Comparison of ENCODE assay signal across 8 cellular contexts in genomic region chr6:47414517-47415167, GRCh38.
A peak's percentile ranks its signal among the peaks of the same experiment; 100 is the strongest.
DNase-seq lines count a peak whose midpoint lies in the region; ATAC-seq and TF ChIP-seq lines count a peak whose summit lies in the region.
"Had no signal": no experiment of that assay in that cellular context is flagged by ENCODE, and none has a peak within 500 bp of the region (broad histone marks: within the 10 kb centered on the region; RNA-seq: fewer than 3 reads in every experiment).

No MANE protein-coding gene starts in this region.

- peaks cover 1 to 4% (median 4%) of the 10 kb centered on the region in 3 donors for H3K27me3 Mint-ChIP-seq in immature natural killer cell (ENCODE audit: low read depth in 3 of 3)
- H3K27me3 Mint-ChIP-seq in stimulated activated naive B cell treated with anti-CD40 and anti-IgM and Interleukin-4, amounts not matched to agents 10 μg/mL and 1 μg/mL and 100 μg/mL, for 72 hours = no peaks in the 10 kb centered on the region

- peak overlapping the region; percentile 81 to 87 (median 83) for H3K4me3 Mint-ChIP-seq in immature natural killer cell
- H3K4me3 Mint-ChIP-seq in stimulated activated naive B cell treated with anti-CD40 and anti-IgM and Interleukin-4, amounts not matched to agents 10 μg/mL and 1 μg/mL and 100 μg/mL, for 72 hours = peak overlapping the region; percentile 55 to 78

- H3K27me3 ChIP-seq in adipocyte (replicated peaks; ENCODE audit: control insufficient read depth, insufficient read depth, low read length) = no peaks in the 10 kb centered on the region
- H3K27me3 ChIP-seq: cardiac muscle cell had no signal

- peak overlapping the region; percentile 60 for H3K27ac ChIP-seq in KOPT-K1 (ENCODE audit: low read depth, low read length, poor library complexity, severe bottlenecking)
- H3K27ac ChIP-seq: cardiac muscle cell had no signal

- H3K9me3 Mint-ChIP-seq in immature natural killer cell = no peaks in the 10 kb centered on the region
- no peaks in the 10 kb centered on the region for H3K9me3 Mint-ChIP-seq in stimulated activated naive B cell treated with anti-CD40 and anti-IgM and Interleukin-4, amounts not matched to agents 10 μg/mL and 1 μg/mL and 100 μg/mL, for 72 hours

- H3K4me1 Mint-ChIP-seq in immature natural killer cell = peaks cover 16 to 20% of the 10 kb centered on the region in 2 donors
- peaks cover 12 to 26% of the 10 kb centered on the region in 2 donors for H3K4me1 Mint-ChIP-seq in stimulated activated naive B cell treated with anti-CD40 and anti-IgM and Interleukin-4, amounts not matched to agents 10 μg/mL and 1 μg/mL and 100 μg/mL, for 72 hours

- in situ Hi-C loops in GM13977 (cut with MboI; ENCODE audit: low pct_unique_long_range_greater_than_20kb, low sequenced_read_pairs, unreplicated experiment) = loop anchor here (25.0 kb wide), 2 partner anchors 198 to 323 kb away; no protein-coding TSS in a partner anchor

- H3K36me3 ChIP-seq in KOPT-K1 (ENCODE audit: insufficient read depth, low read length) (no peaks in the 10 kb centered on the region), adipocyte (ENCODE audit: control insufficient read depth, insufficient read depth, low read length, severe bottlenecking) (no peaks in the 10 kb centered on the region)
- H3K36me3 ChIP-seq: cardiac muscle cell had no signal

- ATAC-seq in GM21825 (IDR thresholded peaks at IDR 0.05; ENCODE audit: unreplicated experiment) = peak; percentile 73
- peak; percentile 71 to 72 for ATAC-seq in stimulated activated naive B cell treated with anti-CD40 and anti-IgM and Interleukin-4, amounts not matched to agents 10 μg/mL and 1 μg/mL and 100 μg/mL, for 72 hours (replicated peaks)

- H3K4me3 ChIP-seq in adipocyte (ENCODE audit: low read length) = peak overlapping the region; percentile 78
- H3K4me3 ChIP-seq: cardiac muscle cell had no signal

- no peaks in the 10 kb centered on the region for H3K36me3 Mint-ChIP-seq in immature natural killer cell
- H3K36me3 Mint-ChIP-seq in stimulated activated naive B cell treated with anti-CD40 and anti-IgM and Interleukin-4, amounts not matched to agents 10 μg/mL and 1 μg/mL and 100 μg/mL, for 72 hours = no peaks in the 10 kb centered on the region

- H3K9ac ChIP-seq in adipocyte (ENCODE audit: low read length) = peak overlapping the region; percentile 74

- H3K4me1 ChIP-seq in adipocyte (ENCODE audit: control insufficient read depth, insufficient read depth, low read length) = peaks cover 11% of the 10 kb centered on the region

- TF ChIP-seq CTCF in GM13977 (IDR thresholded peaks at IDR 0.05; ENCODE audit: extremely low read depth, insufficient read depth, missing control alignments) = no peak

- peak overlapping the region; percentile 23 to 76 (median 66) for H3K27ac Mint-ChIP-seq in immature natural killer cell
- peak overlapping the region; percentile 75 for H3K27ac Mint-ChIP-seq in stimulated activated naive B cell treated with anti-CD40 and anti-IgM and Interleukin-4, amounts not matched to agents 10 μg/mL and 1 μg/mL and 100 μg/mL, for 72 hours

- peak; percentile 36 for DNase-seq in GM13977 (ENCODE audit: low spot score)
- DNase-seq in adipocyte (ENCODE audit: low read depth) = peak; percentile 42
- peak; percentile 29 to 43 (median 42) for DNase-seq in immature natural killer cell
- no peak for DNase-seq in stimulated activated naive B cell treated with anti-CD40 and anti-IgM and Interleukin-4, amounts not matched to agents 10 μg/mL and 1 μg/mL and 100 μg/mL, for 72 hours
- no peak for DNase-seq in NCI-H82 treated with DMSO at 0.1 percent for 48 hours (lab: John Stamatoyannopoulos, UW; ENCODE audit: unreplicated experiment)

- H3K9me3 ChIP-seq in KOPT-K1 (ENCODE audit: insufficient read depth, low read length, poor library complexity, severe bottlenecking) (no peaks in the 10 kb centered on the region), adipocyte (ENCODE audit: control insufficient read depth, low read length) (no peaks in the 10 kb centered on the region)

Comparison
In these comparisons a context has a peak if more than half of its experiments do, and no peak if none do; other contexts are left out.
1. DNase-seq: peak in GM13977 (single experiment), adipocyte (single experiment) and immature natural killer cell (3 of 3); none in stimulated activated naive B cell treated with anti-CD40 and anti-IgM and Interleukin-4, amounts not matched to agents 10 μg/mL and 1 μg/mL and 100 μg/mL, for 72 hours (single experiment) and NCI-H82 treated with DMSO at 0.1 percent for 48 hours (single experiment).